In genomic region chr6:16512585-16513109, GRCh38 we compare ENCODE assay signal across 14 cellular contexts.
A peak's percentile ranks its signal among the peaks of the same experiment; 100 is the strongest.
DNase-seq lines count a peak whose midpoint lies in the region; ATAC-seq and TF ChIP-seq lines count a peak whose summit lies in the region.
"Had no signal": no experiment of that assay in that cellular context is flagged by ENCODE, and none has a peak within 500 bp of the region (broad histone marks: within the 10 kb centered on the region; RNA-seq: fewer than 3 reads in every experiment).

No MANE protein-coding gene starts in this region.

- peak; percentile 34 for ATAC-seq in HG02852 (IDR thresholded peaks at IDR 0.05; ENCODE audit: unreplicated experiment)
- peak; percentile 48 for ATAC-seq in activated T-helper 17 cell treated with anti-CD3 and anti-CD28 coated beads, Interleukin-2, amount 50 U/mL, for 72 hours (replicated peaks)

- H3K4me3 ChIP-seq in tibial artery = no peak overlapping the region
- H3K4me3 ChIP-seq: GM23248, left ventricle myocardium inferior had no signal

- TF ChIP-seq CTCF in tibial artery (IDR thresholded peaks at IDR 0.05) (no peak), mesothelial cell of epicardium (IDR thresholded peaks at IDR 0.05; ENCODE audit: unreplicated experiment) (no peak)

- H3K27me3 Mint-ChIP-seq in activated T-cell treated with anti-CD3 and anti-CD28 coated beads, Interleukin-2, amount 50 U/mL, for 24 hours = no peaks in the 10 kb centered on the region
- H3K27me3 Mint-ChIP-seq in activated T-helper 17 cell treated with anti-CD3 and anti-CD28 coated beads, Interleukin-2, amount 50 U/mL, for 72 hours = no peaks in the 10 kb centered on the region
- no peaks in the 10 kb centered on the region for H3K27me3 Mint-ChIP-seq in mesothelial cell of epicardium (ENCODE audit: low read depth)

- H3K9me3 ChIP-seq in tibial artery = no peaks in the 10 kb centered on the region
- H3K9me3 ChIP-seq: left ventricle myocardium inferior had no signal

- no peaks in the 10 kb centered on the region for H3K9me3 Mint-ChIP-seq in activated T-cell treated with anti-CD3 and anti-CD28 coated beads, Interleukin-2, amount 50 U/mL, for 24 hours
- H3K9me3 Mint-ChIP-seq in activated T-helper 17 cell treated with anti-CD3 and anti-CD28 coated beads, Interleukin-2, amount 50 U/mL, for 72 hours = no peaks in the 10 kb centered on the region
- H3K9me3 Mint-ChIP-seq in mesothelial cell of epicardium = no peaks in the 10 kb centered on the region
- H3K9me3 Mint-ChIP-seq: endodermal cell had no signal

- H3K4me1 Mint-ChIP-seq in activated T-cell treated with anti-CD3 and anti-CD28 coated beads, Interleukin-2, amount 50 U/mL, for 24 hours (ENCODE audit: low read depth) = peaks cover 53% of the 10 kb centered on the region
- peaks cover 57% of the 10 kb centered on the region for H3K4me1 Mint-ChIP-seq in activated T-helper 17 cell treated with anti-CD3 and anti-CD28 coated beads, Interleukin-2, amount 50 U/mL, for 72 hours
- H3K4me1 Mint-ChIP-seq in mesothelial cell of epicardium = peaks cover 36% of the 10 kb centered on the region

- H3K27me3 ChIP-seq in tibial artery = no peaks in the 10 kb centered on the region

- H3K27ac Mint-ChIP-seq in activated T-cell treated with anti-CD3 and anti-CD28 coated beads, Interleukin-2, amount 50 U/mL, for 24 hours = peak overlapping the region; percentile 75
- H3K27ac Mint-ChIP-seq in activated T-helper 17 cell treated with anti-CD3 and anti-CD28 coated beads, Interleukin-2, amount 50 U/mL, for 72 hours = peak overlapping the region; percentile 61
- H3K27ac Mint-ChIP-seq in mesothelial cell of epicardium = no peak overlapping the region
- H3K27ac Mint-ChIP-seq: endodermal cell had no signal

- H3K36me3 Mint-ChIP-seq in activated T-cell treated with anti-CD3 and anti-CD28 coated beads, Interleukin-2, amount 50 U/mL, for 24 hours (ENCODE audit: low read depth) = peaks cover 8% of the 10 kb centered on the region
- peaks cover 22% of the 10 kb centered on the region for H3K36me3 Mint-ChIP-seq in activated T-helper 17 cell treated with anti-CD3 and anti-CD28 coated beads, Interleukin-2, amount 50 U/mL, for 72 hours (ENCODE audit: low read depth)
- no peaks in the 10 kb centered on the region for H3K36me3 Mint-ChIP-seq in mesothelial cell of epicardium

- intact Hi-C loops in tibial artery (cut with DNase I; ENCODE audit: low total_unique reads) = loop anchor here (10.0 kb wide), 1 partner anchor 242 kb away; no protein-coding TSS in a partner anchor

- H3K27ac ChIP-seq in tibial artery = peak overlapping the region; percentile 7 to 27
- H3K27ac ChIP-seq: GM23248, left ventricle myocardium inferior had no signal

- peaks cover 0 to 40% (median 32%) of the 10 kb centered on the region in 4 donors for H3K4me1 ChIP-seq in tibial artery

- H3K36me3 ChIP-seq in tibial artery = no peaks in the 10 kb centered on the region
- H3K36me3 ChIP-seq: left ventricle myocardium inferior had no signal

- DNase-seq in activated T-cell treated with anti-CD3 and anti-CD28 coated beads, Interleukin-2, amount 50 U/mL, for 24 hours = no peak
- DNase-seq in activated T-cell treated with anti-CD3 and anti-CD28 coated beads for 4 hours = no peak
- no peak for DNase-seq in tibial artery
- no peak for DNase-seq in mesothelial cell of epicardium (ENCODE audit: low spot score in 2 of 2, unreplicated experiment in 2 of 2)
- DNase-seq in cortex of kidney (lab: John Stamatoyannopoulos, UW) = no peak
- DNase-seq in stimulated activated CD4-positive, alpha-beta T cell treated with anti-CD3 and anti-CD28 coated beads, Interleukin-15, amount 100 ng/mL, for 24 hours = no peak
- DNase-seq: EL, endodermal cell, glutamatergic neuron, GM23248, Karpas-422, left ventricle myocardium inferior had no signal

- H3K4me3 Mint-ChIP-seq in activated T-cell treated with anti-CD3 and anti-CD28 coated beads, Interleukin-2, amount 50 U/mL, for 24 hours = no peak overlapping the region
- peak overlapping the region; percentile 64 for H3K4me3 Mint-ChIP-seq in activated T-helper 17 cell treated with anti-CD3 and anti-CD28 coated beads, Interleukin-2, amount 50 U/mL, for 72 hours
- H3K4me3 Mint-ChIP-seq in mesothelial cell of epicardium = no peak overlapping the region
- H3K4me3 Mint-ChIP-seq: endodermal cell had no signal
